In genomic region chr7:3585826-3586225, GRCh38 we compare ENCODE assay signal across 24 cellular contexts.
"Had no signal": no experiment of that assay in that cellular context is flagged by ENCODE, and none has a peak within 500 bp of the region (broad histone marks: within the 10 kb centered on the region; RNA-seq: fewer than 3 reads in every experiment).

No MANE protein-coding gene starts in this region.

- H3K4me3 ChIP-seq: hepatocyte, lung, psoas muscle, right lobe of liver, spleen, tibial artery, upper lobe of left lung, vagina had no signal

- H3K4me1 Mint-ChIP-seq: nephron progenitor cell; stimulated activated memory B cell treated with anti-CD40 and anti-IgM and Interleukin-4, amounts not matched to agents 10 μg/mL and 1 μg/mL and 100 μg/mL, for 72 hours had no signal

- H2AFZ ChIP-seq: hepatocyte had no signal

- H3K27ac Mint-ChIP-seq: naive thymus-derived CD4-positive, alpha-beta T cell; nephron progenitor cell; stimulated activated memory B cell treated with anti-CD40 and anti-IgM and Interleukin-4, amounts not matched to agents 10 μg/mL and 1 μg/mL and 100 μg/mL, for 72 hours; stimulated activated naive CD8-positive, alpha-beta T cell treated with anti-CD3 and anti-CD28 coated beads, Interleukin-15, Interleukin-2, amounts not matched to agents 100 ng/mL and 50 ng/mL, for 24 hours had no signal

- H3K27me3 Mint-ChIP-seq: naive thymus-derived CD4-positive, alpha-beta T cell; stimulated activated memory B cell treated with anti-CD40 and anti-IgM and Interleukin-4, amounts not matched to agents 10 μg/mL and 1 μg/mL and 100 μg/mL, for 72 hours; stimulated activated naive CD8-positive, alpha-beta T cell treated with anti-CD3 and anti-CD28 coated beads, Interleukin-15, Interleukin-2, amounts not matched to agents 100 ng/mL and 50 ng/mL, for 24 hours had no signal

- H3K36me3 Mint-ChIP-seq: naive thymus-derived CD4-positive, alpha-beta T cell; stimulated activated memory B cell treated with anti-CD40 and anti-IgM and Interleukin-4, amounts not matched to agents 10 μg/mL and 1 μg/mL and 100 μg/mL, for 72 hours had no signal

- H3K36me3 ChIP-seq: neutrophil, right lobe of liver, spleen, tibial artery, upper lobe of left lung, vagina had no signal

- ATAC-seq: left cardiac atrium; left ventricle myocardium superior; naive thymus-derived CD4-positive, alpha-beta T cell; psoas muscle; right lobe of liver; stimulated activated memory B cell treated with anti-CD40 and anti-IgM and Interleukin-4, amounts not matched to agents 10 μg/mL and 1 μg/mL and 100 μg/mL, for 72 hours had no signal

- H3K79me2 ChIP-seq: hepatocyte had no signal

- H3K9me3 Mint-ChIP-seq: naive thymus-derived CD4-positive, alpha-beta T cell; stimulated activated naive CD8-positive, alpha-beta T cell treated with anti-CD3 and anti-CD28 coated beads, Interleukin-15, Interleukin-2, amounts not matched to agents 100 ng/mL and 50 ng/mL, for 24 hours had no signal

- H3K4me2 ChIP-seq: hepatocyte had no signal

- H3K27ac ChIP-seq: hepatocyte, neutrophil, psoas muscle, right lobe of liver, spleen, tibial artery, upper lobe of left lung, vagina had no signal

- H3K27me3 ChIP-seq: hepatocyte, neutrophil, right lobe of liver, spleen, tibial artery, upper lobe of left lung, vagina had no signal

- H3K4me1 ChIP-seq: psoas muscle, right lobe of liver, spleen, tibial artery, upper lobe of left lung, vagina had no signal

- DNase-seq: dermis blood vessel endothelial cell; foreskin melanocyte; head of caudate nucleus; kidney; left cardiac atrium; left ventricle myocardium superior; mesenchymal stem cell; naive thymus-derived CD4-positive, alpha-beta T cell; nephron progenitor cell; psoas muscle; retina; right lobe of liver; spleen; stimulated activated CD4-positive, alpha-beta T cell treated with anti-CD3 and anti-CD28 coated beads, Interleukin-15, amount 100 ng/mL, for 24 hours; stimulated activated CD4-positive, alpha-beta T cell treated with anti-CD3 and anti-CD28 coated beads, Interleukin-1b, Interleukin-23, amount 100 ng/mL, for 48 hours; stimulated activated CD4-positive, alpha-beta T cell treated with anti-CD3 and anti-CD28 coated beads, Interleukin-4, amount 100 ng/mL, for 24 hours; tibial artery had no signal

- H3K9me3 ChIP-seq: neutrophil, psoas muscle, right lobe of liver, spleen, tibial artery, upper lobe of left lung, vagina had no signal

- H3K4me3 Mint-ChIP-seq: naive thymus-derived CD4-positive, alpha-beta T cell; nephron progenitor cell; stimulated activated memory B cell treated with anti-CD40 and anti-IgM and Interleukin-4, amounts not matched to agents 10 μg/mL and 1 μg/mL and 100 μg/mL, for 72 hours; stimulated activated naive CD8-positive, alpha-beta T cell treated with anti-CD3 and anti-CD28 coated beads, Interleukin-15, Interleukin-2, amounts not matched to agents 100 ng/mL and 50 ng/mL, for 24 hours had no signal
